Comparison of ENCODE assay signal across 1 cellular context in genomic region chr2:86562891-86563649, GRCh38.
TF ChIP-seq lines count a peak whose summit lies in the region.

Gene CHMP3, minus strand, starts transcription at chr2:86563443. Its CDS starts 95 bp downstream, at chr2:86563348.

TF ChIP-seq in H1, 55 proteins besides CTCF, POLR2A, EP300 and RAD21 (continued from another document):
- TF ChIP-seq, protein P1, sequence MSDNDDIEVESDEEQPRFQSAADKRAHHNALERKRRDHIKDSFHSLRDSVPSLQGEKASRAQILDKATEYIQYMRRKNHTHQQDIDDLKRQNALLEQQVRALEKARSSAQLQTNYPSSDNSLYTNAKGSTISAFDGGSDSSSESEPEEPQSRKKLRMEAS (IDR thresholded peaks at IDR 0.05) = peak; percentile 98
- TF ChIP-seq GTF2F1 (IDR thresholded peaks at IDR 0.05; ENCODE audit: borderline replicate concordance, low read depth, low read length) (no peak), CHD1 (IDR thresholded peaks at IDR 0.05; ENCODE audit: low read depth, low read length) (peak; percentile 87), POLR2AphosphoS5 (IDR thresholded peaks at IDR 0.05; ENCODE audit: low read depth, low read length) (peak; percentile 80), KDM4A (IDR thresholded peaks at IDR 0.05; ENCODE audit: low read depth, low read length, severe bottlenecking) (peak; percentile 70), JUND (IDR thresholded peaks at IDR 0.05; ENCODE audit: low read length) (peak; percentile 97), FOSL1 (IDR thresholded peaks at IDR 0.05; ENCODE audit: insufficient read depth, low read depth, low read length) (no peak), NRF1 (IDR thresholded peaks at IDR 0.05; ENCODE audit: low read depth, low read length) (peak; percentile 85), TBP (IDR thresholded peaks at IDR 0.05; ENCODE audit: low read depth, low read length) (no peak; the same call in 1 of the 2 replicates), TAF7 (optimal IDR thresholded peaks at IDR 0.05; ENCODE audit: borderline replicate concordance, low read depth, low read length) (no peak), KDM5A (IDR thresholded peaks at IDR 0.05; ENCODE audit: low read length) (no peak), SAP30 (IDR thresholded peaks at IDR 0.05; ENCODE audit: insufficient read depth, insufficient replicate concordance, low read length) (no peak), KDM1A (IDR thresholded peaks at IDR 0.05; ENCODE audit: borderline replicate concordance, low read length) (no peak), SIN3A (conservative IDR thresholded peaks at IDR 0.05 in 1 of 2, IDR thresholded peaks at IDR 0.05 in 1 of 2; ENCODE audit: low read depth in 1 of 2, low read length in 2 of 2) (no peak; a peak in 2 of 4 replicates), BRCA1 (IDR thresholded peaks at IDR 0.05; ENCODE audit: low read depth, low read length) (no peak), CREB1 (IDR thresholded peaks at IDR 0.05) (peak; percentile 83), EGR1 (IDR thresholded peaks at IDR 0.05; ENCODE audit: borderline replicate concordance, low read depth, low read length) (no peak), CHD2 (IDR thresholded peaks at IDR 0.05; ENCODE audit: low read length) (0 out of 2 replicates have a peak, but pooled peaks have one; percentile 32), BACH1 (IDR thresholded peaks at IDR 0.05; ENCODE audit: low read length) (no peak), PHF8 (conservative IDR thresholded peaks at IDR 0.05; ENCODE audit: low read depth, low read length) (peak; percentile 87), CHD7 (IDR thresholded peaks at IDR 0.05; ENCODE audit: insufficient replicate concordance, low read length) (no peak), RFX5 (IDR thresholded peaks at IDR 0.05; ENCODE audit: borderline replicate concordance, low read depth, low read length) (no peak), MAFK (IDR thresholded peaks at IDR 0.05; ENCODE audit: low read depth, low read length) (no peak; the same call in 1 of the 2 replicates), TEAD4 (IDR thresholded peaks at IDR 0.05; ENCODE audit: low read depth, low read length) (no peak), CBX8 (IDR thresholded peaks at IDR 0.05; ENCODE audit: borderline replicate concordance, low read depth, low read length) (no peak), ASH2L (IDR thresholded peaks at IDR 0.05; ENCODE audit: low read length) (peak; percentile 90), POU5F1 (IDR thresholded peaks at IDR 0.05; ENCODE audit: low read depth, low read length) (no peak), CTBP2 (IDR thresholded peaks at IDR 0.05; ENCODE audit: borderline replicate concordance, insufficient read depth, insufficient read length, low read length) (no peak), SP1 (IDR thresholded peaks at IDR 0.05; ENCODE audit: low read depth, low read length) (0 out of 2 replicates have a peak, but pooled peaks have one; percentile 21), JUN (IDR thresholded peaks at IDR 0.05; ENCODE audit: low read depth, low read length) (peak; percentile 85), ZNF274 (IDR thresholded peaks at IDR 0.05; ENCODE audit: borderline replicate concordance, extremely low read depth, low read length) (no peak), HDAC2 (IDR thresholded peaks at IDR 0.05; ENCODE audit: borderline replicate concordance in 1 of 2, low read depth in 2 of 2, low read length in 2 of 2) (no peak), RBBP5 (IDR thresholded peaks at IDR 0.05; ENCODE audit: borderline replicate concordance, low read depth, low read length) (no peak), SUZ12 (IDR thresholded peaks at IDR 0.05; ENCODE audit: low read length) (no peak), TCF12 (IDR thresholded peaks at IDR 0.05; ENCODE audit: low read depth, low read length) (no peak), CEBPB (IDR thresholded peaks at IDR 0.05; ENCODE audit: low read depth, low read length) (no peak), HDAC6 (IDR thresholded peaks at IDR 0.05; ENCODE audit: low read depth, low read length) (no peak), RNF2 (IDR thresholded peaks at IDR 0.05; ENCODE audit: borderline replicate concordance, low read depth, low read length, missing control alignments, poor library complexity, severe bottlenecking) (no peak), E2F6 (IDR thresholded peaks at IDR 0.05) (peak; percentile 96), SP2 (IDR thresholded peaks at IDR 0.05; ENCODE audit: low read length) (no peak), GABPA (IDR thresholded peaks at IDR 0.05; ENCODE audit: borderline replicate concordance, insufficient read depth, low read length) (peak; percentile 43; the same call in 1 of the 2 replicates), SP4 (IDR thresholded peaks at IDR 0.05; ENCODE audit: low read length) (no peak), TAF1 (IDR thresholded peaks at IDR 0.05; ENCODE audit: low read depth, low read length) (peak; percentile 80), SRF (IDR thresholded peaks at IDR 0.05; ENCODE audit: low read depth, low read length) (no peak), SIRT6 (IDR thresholded peaks at IDR 0.05; ENCODE audit: low read length) (no peak), CBX5 (IDR thresholded peaks at IDR 0.05; ENCODE audit: low read depth, low read length) (no peak), YY1 (IDR thresholded peaks at IDR 0.05; ENCODE audit: low read depth, low read length) (no peak)
- TF ChIP-seq, protein P2, sequence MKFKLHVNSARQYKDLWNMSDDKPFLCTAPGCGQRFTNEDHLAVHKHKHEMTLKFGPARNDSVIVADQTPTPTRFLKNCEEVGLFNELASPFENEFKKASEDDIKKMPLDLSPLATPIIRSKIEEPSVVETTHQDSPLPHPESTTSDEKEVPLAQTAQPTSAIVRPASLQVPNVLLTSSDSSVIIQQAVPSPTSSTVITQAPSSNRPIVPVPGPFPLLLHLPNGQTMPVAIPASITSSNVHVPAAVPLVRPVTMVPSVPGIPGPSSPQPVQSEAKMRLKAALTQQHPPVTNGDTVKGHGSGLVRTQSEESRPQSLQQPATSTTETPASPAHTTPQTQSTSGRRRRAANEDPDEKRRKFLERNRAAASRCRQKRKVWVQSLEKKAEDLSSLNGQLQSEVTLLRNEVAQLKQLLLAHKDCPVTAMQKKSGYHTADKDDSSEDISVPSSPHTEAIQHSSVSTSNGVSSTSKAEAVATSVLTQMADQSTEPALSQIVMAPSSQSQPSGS (IDR thresholded peaks at IDR 0.05; ENCODE audit: low read length) = peak; percentile 98
- TF ChIP-seq, protein P3, sequence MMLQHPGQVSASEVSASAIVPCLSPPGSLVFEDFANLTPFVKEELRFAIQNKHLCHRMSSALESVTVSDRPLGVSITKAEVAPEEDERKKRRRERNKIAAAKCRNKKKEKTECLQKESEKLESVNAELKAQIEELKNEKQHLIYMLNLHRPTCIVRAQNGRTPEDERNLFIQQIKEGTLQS (IDR thresholded peaks at IDR 0.05; ENCODE audit: insufficient read depth, low read depth, low read length) = no peak
- TF ChIP-seq, protein P4, sequence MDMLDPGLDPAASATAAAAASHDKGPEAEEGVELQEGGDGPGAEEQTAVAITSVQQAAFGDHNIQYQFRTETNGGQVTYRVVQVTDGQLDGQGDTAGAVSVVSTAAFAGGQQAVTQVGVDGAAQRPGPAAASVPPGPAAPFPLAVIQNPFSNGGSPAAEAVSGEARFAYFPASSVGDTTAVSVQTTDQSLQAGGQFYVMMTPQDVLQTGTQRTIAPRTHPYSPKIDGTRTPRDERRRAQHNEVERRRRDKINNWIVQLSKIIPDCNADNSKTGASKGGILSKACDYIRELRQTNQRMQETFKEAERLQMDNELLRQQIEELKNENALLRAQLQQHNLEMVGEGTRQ (IDR thresholded peaks at IDR 0.05; ENCODE audit: low read length) = no peak
